In the genomic region with DNA sequence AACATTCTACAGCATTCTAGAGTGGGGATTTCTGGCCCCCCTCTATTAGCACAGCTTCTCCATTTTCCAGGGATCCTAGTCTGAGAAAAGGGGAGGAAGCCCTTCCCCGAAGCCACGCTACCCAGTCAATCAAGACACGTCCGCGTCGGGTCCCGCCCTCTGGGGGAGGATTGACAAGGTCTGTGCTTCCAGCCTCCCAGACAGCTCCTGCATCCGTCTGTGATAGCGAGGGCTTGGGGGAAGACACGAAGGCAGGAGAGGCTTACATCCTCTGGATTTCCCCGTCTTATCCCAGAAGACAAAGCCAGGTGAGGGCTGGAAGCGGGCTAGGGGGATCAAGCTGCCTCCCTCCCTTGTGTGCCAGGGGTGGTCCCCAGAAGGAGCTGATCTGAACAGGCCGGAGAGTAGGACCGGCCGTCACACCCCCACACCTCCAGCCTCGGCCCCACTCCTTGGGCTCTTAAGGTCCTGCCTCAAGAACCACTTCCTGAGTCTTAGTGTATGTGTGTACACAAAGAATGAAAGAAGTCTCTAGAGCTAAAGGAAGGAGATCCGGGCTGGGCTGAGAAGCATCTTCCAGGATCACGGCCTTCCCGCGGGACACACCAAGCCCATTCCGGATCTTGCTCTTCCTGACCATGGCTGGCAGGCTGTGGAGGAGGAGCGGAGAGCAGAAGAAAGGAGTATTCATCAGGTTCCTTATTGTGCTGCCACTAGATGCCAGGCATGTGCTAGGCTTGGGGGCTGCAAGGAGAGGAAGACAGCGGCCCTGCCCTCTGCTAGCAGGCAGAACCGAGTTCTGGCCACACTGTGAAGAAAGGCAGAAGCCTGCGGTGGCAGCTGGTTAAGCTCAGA, we compare ENCODE assay signal across 8 cellular contexts. TPM values are rescaled to one million over a fixed set of nuclear protein-coding genes. Genes with fewer than 3 reads are reported as not detected.
A peak's percentile ranks its signal among the peaks of the same experiment; 100 is the strongest.
DNase-seq lines count a peak whose midpoint lies in the region; ATAC-seq and TF ChIP-seq lines count a peak whose summit lies in the region.

No MANE protein-coding gene starts in this region.

- H3K27ac ChIP-seq in iPS DF 6.9 (ENCODE audit: low read length), result no peak overlapping the region

- H3K4me3 Mint-ChIP-seq in T-helper 17 cell (peak overlapping the region; percentile 95), brain (peak overlapping the region; percentile 89 to 96 (median 91))

- peak overlapping the region; percentile 68; the same call in 1 of the 2 replicates for H3K4me3 ChIP-seq in iPS DF 6.9 (ENCODE audit: low read length)

- peak; percentile 55 to 71 for DNase-seq in activated CD4-positive, alpha-beta T cell treated with anti-CD3 and anti-CD28 coated beads for 24 hours (ENCODE audit: low read depth in 2 of 2)
- no peak for DNase-seq in activated CD4-positive, alpha-beta T cell treated with anti-CD3 and anti-CD28 coated beads for 1 hour
- DNase-seq in NCI-H146 (lab: John Stamatoyannopoulos, UW) (peak; percentile 95), T-helper 17 cell (peak in 2 of 3 donors; percentile 34 to 36), iPS DF 6.9 (ENCODE audit: low read depth, low spot score) (no peak), retina (peak; percentile 92)

- H3K36me3 Mint-ChIP-seq in T-helper 17 cell (ENCODE audit: low read depth) (no peaks in the 10 kb centered on the region), brain (peaks cover 25% of the 10 kb centered on the region)

- peaks cover 3% of the 10 kb centered on the region; the same call in 1 of the 2 replicates for H3K36me3 ChIP-seq in iPS DF 6.9 (ENCODE audit: control insufficient read depth, insufficient read depth, low read length)

- no peaks in the 10 kb centered on the region for H3K27me3 ChIP-seq in iPS DF 6.9 (ENCODE audit: control insufficient read depth, insufficient read depth, low read length)

- H3K9me3 ChIP-seq in T-helper 17 cell (ENCODE audit: control insufficient read depth, low read length, poor library complexity, severe bottlenecking), result no peaks in the 10 kb centered on the region
- no peaks in the 10 kb centered on the region for H3K9me3 ChIP-seq in iPS DF 6.9 (ENCODE audit: control insufficient read depth, insufficient read depth, low read length)

- peak; percentile 26 to 28 for TF ChIP-seq CTCF in brain (conservative IDR thresholded peaks at IDR 0.05)

- H3K27me3 Mint-ChIP-seq in T-helper 17 cell (no peaks in the 10 kb centered on the region), brain (peaks cover 10% of the 10 kb centered on the region)

- H3K27ac Mint-ChIP-seq in T-helper 17 cell, result peak overlapping the region; percentile 97
- peak overlapping the region; percentile 98 to 100 (median 99) for H3K27ac Mint-ChIP-seq in brain

- WGBS in iPS DF 6.9 (ENCODE audit: insufficient coverage, insufficient read length), result no CpG with 5 or more reads among the region's 25 CpGs

- H3K4me1 ChIP-seq in iPS DF 6.9 (ENCODE audit: control insufficient read depth, insufficient read depth, low read length), result 0 out of 2 replicates have a peak, but pooled peaks cover 1% of the 10 kb centered on the region

- no peaks in the 10 kb centered on the region for H3K9me3 Mint-ChIP-seq in brain

- ATAC-seq in HG02840 (IDR thresholded peaks at IDR 0.05; ENCODE audit: low FRiP score, unreplicated experiment) (peak; percentile 34), T-helper 17 cell (peak; percentile 60)

- H3K4me1 Mint-ChIP-seq in T-helper 17 cell (peaks cover 34% of the 10 kb centered on the region), brain (peaks cover 64% of the 10 kb centered on the region)

RNA-seq across cellular contexts. Expression of a gene that starts 1.0 kb away (rescaled TPM):
- total RNA-seq in T-helper 17 cell, result 10 to 100 TPM; 83.3 to 83.9 TPM
- 568 TPM for polyA plus RNA-seq in brain (ENCODE audit: insufficient read depth, low read depth, low replicate concordance)

RNA-seq across cellular contexts. Expression of a gene that starts 9.6 kb away (rescaled TPM):
- 10 to 100 TPM; 12.9 to 13.8 TPM for total RNA-seq in T-helper 17 cell
- polyA plus RNA-seq in brain (ENCODE audit: insufficient read depth, low read depth, low replicate concordance), result 2.0 TPM

RNA-seq across cellular contexts. Expression of a gene that starts 13.1 kb away (rescaled TPM):
- total RNA-seq in T-helper 17 cell, result 1 to 10 TPM; 6.7 to 9.5 TPM
- polyA plus RNA-seq in brain (ENCODE audit: insufficient read depth, low read depth, low replicate concordance), result 26.9 TPM

RNA-seq across cellular contexts. Expression of a gene that starts 14.0 kb away (rescaled TPM):
- total RNA-seq in T-helper 17 cell, result 10 to 100 TPM; 41.1 to 42.0 TPM
- 257 TPM for polyA plus RNA-seq in brain (ENCODE audit: insufficient read depth, low read depth, low replicate concordance)

RNA-seq across cellular contexts. Expression of a gene that starts 22.1 kb away (rescaled TPM):
- 1 to 10 TPM in 1 of 2 donors, under 1 TPM in 1; 0.70 to 1.4 TPM for total RNA-seq in T-helper 17 cell
- polyA plus RNA-seq in brain (ENCODE audit: insufficient read depth, low read depth, low replicate concordance), result 17.4 TPM

Comparison
In these comparisons a context has a peak if more than half of its experiments do, and no peak if none do; other contexts are left out.
1. DNase-seq: peak in activated CD4-positive, alpha-beta T cell treated with anti-CD3 and anti-CD28 coated beads for 24 hours (2 of 2), NCI-H146 (single experiment), T-helper 17 cell (2 of 3) and retina (single experiment); none in activated CD4-positive, alpha-beta T cell treated with anti-CD3 and anti-CD28 coated beads for 1 hour (single experiment) and iPS DF 6.9 (single experiment).